In the genomic region with DNA sequence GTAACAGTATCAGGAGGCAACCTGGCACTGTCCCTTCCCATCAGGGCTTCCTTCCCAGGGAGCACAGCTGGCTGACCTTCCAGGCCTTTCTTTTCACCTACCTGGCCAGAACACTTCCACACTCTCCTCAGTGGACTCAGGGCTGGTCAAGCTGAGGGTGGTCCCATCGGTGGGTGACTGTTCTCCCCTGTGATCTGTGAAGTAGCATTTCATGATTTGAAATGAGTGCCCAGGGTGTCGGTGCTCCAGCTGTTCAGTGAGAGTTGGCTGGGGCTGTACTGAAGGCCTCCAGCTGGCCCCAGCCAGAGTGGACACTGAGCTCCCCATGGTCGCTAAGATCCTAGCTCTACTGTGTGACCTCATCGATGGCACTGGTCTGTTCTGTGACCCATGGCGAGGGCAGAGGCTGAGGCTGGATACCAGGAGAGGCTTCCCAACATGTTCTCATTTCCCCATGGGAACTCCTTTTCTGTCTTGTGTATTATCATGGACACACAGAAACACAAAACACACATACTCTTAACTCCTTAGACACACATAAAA, we compare ENCODE assay signal across 33 cellular contexts. TPM values are rescaled to one million over a fixed set of nuclear protein-coding genes. Genes with fewer than 3 reads are reported as not detected.
A peak's percentile ranks its signal among the peaks of the same experiment; 100 is the strongest.
DNase-seq lines count a peak whose midpoint lies in the region; ATAC-seq, FAIRE-seq and TF ChIP-seq lines count a peak whose summit lies in the region.
"Had no signal": no experiment of that assay in that cellular context is flagged by ENCODE, and none has a peak within 500 bp of the region (broad histone marks: within the 10 kb centered on the region; RNA-seq: fewer than 3 reads in every experiment).

Gene FAM170B (minus strand): TSS at position 316 of the 543 bp plus-strand sequence. CDS start 103 bp downstream, at position 213.

- no peak within 1 kb of the TSS for H4K8ac ChIP-seq in H9 (replicated peaks; ENCODE audit: insufficient read length, low read depth, low read length)

- no TSS peak for BruUV-seq in K562 (replicated peaks; lab: Mats Ljungman, UMichigan)

- H3K4me3 Mint-ChIP-seq in naive B cell (peak within 1 kb of the TSS in 6 of 8 donors; percentile 39 to 73 (median 56)), H9 (no peak within 1 kb of the TSS)
- H3K4me3 Mint-ChIP-seq: CD4-positive, alpha-beta memory T cell had no signal

- no peak within 1 kb of the TSS for H2BK12ac ChIP-seq in H9 (ENCODE audit: insufficient read length, low read depth, low read length)

- intact Hi-C loops in Right ventricle myocardium superior (cut with DNase I) = no loop called here
- intact Hi-C loops in K562 (cut with micrococcal nuclease) = no loop called here
- intact Hi-C loops in testis (cut with DNase I; ENCODE audit: low total_unique reads) = no loop called here
- intact Hi-C loops in prostate gland (cut with DNase I) = no loop called here

- POLR2A ChIA-PET in K562 (lab: Yijun Ruan, JAX) = interaction anchor here (0.6 to 1.0 kb wide), 2 partner anchors 11 to 163 kb away, joined by 3 read pairs; no protein-coding TSS in a partner anchor

- no peak for TF ChIP-seq EP300 in K562 (IDR thresholded peaks at IDR 0.05; ENCODE audit: low read length)

- H3K9ac ChIP-seq in K562 (ENCODE audit: insufficient read depth in 1 of 2, low read depth in 2 of 2, low read length in 2 of 2) = no peak within 1 kb of the TSS
- H3K9ac ChIP-seq in H9 (ENCODE audit: extremely low read depth, insufficient read length, low read length) = no peak within 1 kb of the TSS

- H2BK15ac ChIP-seq in H9 (ENCODE audit: low read depth, low read length) = no peak within 1 kb of the TSS

- H3K36me3 ChIP-seq in right atrium auricular region (no peaks in the 10 kb centered on the region), K562 (ENCODE audit: control insufficient read depth, insufficient read depth, low read length) (no peaks in the 10 kb centered on the region), testis (ENCODE audit: low read depth, missing control alignments) (no peaks in the 10 kb centered on the region), prostate gland (no peaks in the 10 kb centered on the region)

- H3K18ac ChIP-seq in H9 (ENCODE audit: insufficient read length, low read depth, low read length) = no peak within 1 kb of the TSS

- no peaks in the 10 kb centered on the region for H3K9me1 ChIP-seq in K562 (ENCODE audit: control insufficient read depth, insufficient read depth, low read length)

- CTCF ChIA-PET in K562 (lab: Yijun Ruan, JAX; ENCODE audit: low intra/inter-chr PET ratio) = no interaction called here

- no peak within 1 kb of the TSS for H3K23ac ChIP-seq in H9 (ENCODE audit: insufficient read length, low read depth, low read length)

- H3K27me3 Mint-ChIP-seq in naive B cell = peaks cover 11 to 13% (median 11%) of the 10 kb centered on the region in 3 donors
- peaks cover 8% of the 10 kb centered on the region for H3K27me3 Mint-ChIP-seq in H9 (ENCODE audit: low read depth)

- H4K20me1 ChIP-seq in K562 (replicated peaks; ENCODE audit: control insufficient read depth, insufficient read depth, low read length) (no peaks in the 10 kb centered on the region), H9 (ENCODE audit: control insufficient read depth, insufficient read depth, insufficient read length) (no peaks in the 10 kb centered on the region)

- H2BK5ac ChIP-seq in H9 (ENCODE audit: insufficient read length, low read length) = no peak within 1 kb of the TSS

- H3K56ac ChIP-seq in H9 (ENCODE audit: insufficient read length, low read depth, low read length) = no peak within 1 kb of the TSS

- H2BK120ac ChIP-seq in H9 (ENCODE audit: low read depth, low read length, poor library complexity, severe bottlenecking) = no peak within 1 kb of the TSS

- in situ Hi-C loops in K562 (cut with MboI) = no loop called here

- H3K27me3 ChIP-seq in right atrium auricular region = no peaks in the 10 kb centered on the region
- peaks cover 9 to 13% of the 10 kb centered on the region in 2 experiments; a peak in 3 of 5 replicates for H3K27me3 ChIP-seq in K562 (ENCODE audit: control insufficient read depth in 2 of 2, insufficient read depth in 2 of 2, low read length in 2 of 2)
- no peaks in the 10 kb centered on the region for H3K27me3 ChIP-seq in testis
- no peaks in the 10 kb centered on the region for H3K27me3 ChIP-seq in prostate gland (replicated peaks; ENCODE audit: insufficient read depth)
- H3K27me3 ChIP-seq in H9 (ENCODE audit: insufficient read depth, low read length) = no peaks in the 10 kb centered on the region

- no peaks in the 10 kb centered on the region for H3K23me2 ChIP-seq in H9 (ENCODE audit: insufficient read length, low read depth, low read length, poor library complexity, severe bottlenecking)

- H3K9me3 ChIP-seq in right atrium auricular region = no peaks in the 10 kb centered on the region
- peaks cover 5% of the 10 kb centered on the region; the same call in 1 of the 2 replicates for H3K9me3 ChIP-seq in K562 (replicated peaks; ENCODE audit: control insufficient read depth, insufficient read depth, low read depth, low read length)
- H3K9me3 ChIP-seq in testis = no peaks in the 10 kb centered on the region
- H3K9me3 ChIP-seq in prostate gland = no peaks in the 10 kb centered on the region
- no peaks in the 10 kb centered on the region for H3K9me3 ChIP-seq in H9 (ENCODE audit: control insufficient read depth, low read depth, low read length)

- no peak for TF ChIP-seq RAD21 in K562 (CRISPR knock-in tag; conservative IDR thresholded peaks at IDR 0.05 in 1 of 2, IDR thresholded peaks at IDR 0.05 in 1 of 2)

- H3K4me1 ChIP-seq in right atrium auricular region = peaks cover 0 to 42% of the 10 kb centered on the region in 2 donors
- peaks cover 3 to 9% of the 10 kb centered on the region in 2 experiments; a peak in 2 of 5 replicates for H3K4me1 ChIP-seq in K562 (replicated peaks in 1 of 2; ENCODE audit: control insufficient read depth in 2 of 2, insufficient read depth in 2 of 2, low read length in 2 of 2)
- no peaks in the 10 kb centered on the region for H3K4me1 ChIP-seq in testis
- no peaks in the 10 kb centered on the region for H3K4me1 ChIP-seq in prostate gland (replicated peaks)
- H3K4me1 ChIP-seq in H9 (ENCODE audit: insufficient read depth, low read length) = no peaks in the 10 kb centered on the region; the same call in 1 of the 2 replicates

- no peak for DNase-seq in Right ventricle myocardium superior
- DNase-seq in right atrium auricular region (ENCODE audit: low spot score) = no peak
- DNase-seq in K562 (ENCODE audit: extremely low read depth in 1 of 4, low spot score in 3 of 4) = no peak
- no peak for DNase-seq in naive B cell
- no peak for DNase-seq in testis
- DNase-seq in prostate gland (ENCODE audit: low spot score) = no peak
- DNase-seq in H9 = no peak
- DNase-seq: C1 segment of cervical spinal cord; CD4-positive, alpha-beta memory T cell; COR-L47; EL; GDM1; Kasumi-1; NCI-H1092 treated with DMSO at 0.1 percent for 48 hours; NCI-H1436; NCI-H187; NCI-H2081 treated with DMSO at 0.1 percent for 48 hours; NCI-H2171; NCI-H226; NCI-H510A; NCI-H69; SIG-M5 had no signal

- no peak within 1 kb of the TSS for H4K91ac ChIP-seq in H9 (ENCODE audit: insufficient read length, low read depth, low read length)

- H3K79me2 ChIP-seq in K562 (ENCODE audit: control insufficient read depth, insufficient read depth, low read length) (no peaks in the 10 kb centered on the region), H9 (ENCODE audit: insufficient read depth, low read length) (no peaks in the 10 kb centered on the region)

- H2AK5ac ChIP-seq in H9 (ENCODE audit: insufficient read length, low read length) = no peak within 1 kb of the TSS

- 27% methylated on average over 5 of the region's 5 CpGs for WGBS in K562 (ENCODE audit: insufficient coverage, low coverage, missing lambda C conversion rate)
- WGBS in testis, 2 donors = 63 to 66% methylated on average over 5 of the region's 5 CpGs
- 81% methylated on average over 5 of the region's 5 CpGs for WGBS in prostate gland
- no CpG with 5 or more reads among the region's 5 CpGs for WGBS in H9 (ENCODE audit: extremely low coverage, insufficient read length, low lambda C conversion rate)

- H3K4me2 ChIP-seq in K562 (ENCODE audit: insufficient read depth, low read length) = no peak within 1 kb of the TSS
- no peak within 1 kb of the TSS for H3K4me2 ChIP-seq in H9 (ENCODE audit: insufficient read depth, insufficient read length, low read length)

- TF ChIP-seq POLR2A in K562 (conservative IDR thresholded peaks at IDR 0.05) (no peak), testis (IDR thresholded peaks at IDR 0.05) (no peak), prostate gland (IDR thresholded peaks at IDR 0.05) (no peak)

- H3K9me3 Mint-ChIP-seq in naive B cell = peaks cover 2 to 13% (median 6%) of the 10 kb centered on the region in 7 donors
- H3K9me3 Mint-ChIP-seq in H9 = peaks cover 0 to 2% of the 10 kb centered on the region in 2 experiments; a peak in 3 of 5 replicates

- ATAC-seq in Right ventricle myocardium superior (ENCODE audit: poor library complexity) (peak; percentile 48), K562 (no peak), naive B cell (ENCODE audit: low read depth in 2 of 2) (no peak), HG03342 (IDR thresholded peaks at IDR 0.05; ENCODE audit: unreplicated experiment) (no peak)
- ATAC-seq: GM12878, HCT116, HepG2, Panc1 had no signal

- no peak within 1 kb of the TSS for H3K14ac ChIP-seq in H9 (ENCODE audit: insufficient read depth, low read length)

- no peak within 1 kb of the TSS for H2BK20ac ChIP-seq in H9 (ENCODE audit: low read depth, low read length, poor library complexity, severe bottlenecking)

- no peaks in the 10 kb centered on the region for H3K79me1 ChIP-seq in H9 (ENCODE audit: insufficient read depth, low read depth, low read length, poor library complexity, severe bottlenecking)

- no peak for FAIRE-seq in K562 (lab: Jason Lieb, UNC)
- FAIRE-seq: GM12878, H1, HepG2 had no signal

- TF ChIP-seq CTCF in right atrium auricular region (IDR thresholded peaks at IDR 0.05) (no peak), K562 (IDR thresholded peaks at IDR 0.05 in 2 of 3, conservative IDR thresholded peaks at IDR 0.05 in 1 of 3; ENCODE audit: insufficient read depth in 2 of 3, low read depth in 1 of 3, low read length in 3 of 3) (no peak), testis (IDR thresholded peaks at IDR 0.05) (no peak), prostate gland (IDR thresholded peaks at IDR 0.05) (no peak), H9 (conservative IDR thresholded peaks at IDR 0.05) (no peak)

- H2AFZ ChIP-seq in K562 (ENCODE audit: low read depth, low read length) = peak within 1 kb of the TSS; percentile 19
- no peak within 1 kb of the TSS for H2AFZ ChIP-seq in H9 (ENCODE audit: low read length)

- H3K4ac ChIP-seq in H9 (ENCODE audit: low read depth, low read length) = no peak within 1 kb of the TSS

- H3K36me3 Mint-ChIP-seq in naive B cell (peaks cover 0 to 10% of the 10 kb centered on the region in 2 donors), H9 (ENCODE audit: insufficient read depth in 1 of 3, low read depth in 3 of 3) (no peaks in the 10 kb centered on the region; a peak in 1 of 7 replicates)
- H3K36me3 Mint-ChIP-seq: CD4-positive, alpha-beta memory T cell had no signal

- H3K4me1 Mint-ChIP-seq in naive B cell (peaks cover 27 to 30% (median 30%) of the 10 kb centered on the region in 3 donors), H9 (peaks cover 5 to 7% of the 10 kb centered on the region in 2 experiments; a peak in 3 of 4 replicates)

- H3K27ac ChIP-seq in right atrium auricular region (peak within 1 kb of the TSS in 1 of 2 donors; percentile 47), K562 (ENCODE audit: extremely low read depth, low read depth, low read length) (no peak within 1 kb of the TSS), testis (no peak within 1 kb of the TSS), prostate gland (no peak within 1 kb of the TSS), H9 (ENCODE audit: insufficient read length, low read depth, low read length) (no peak within 1 kb of the TSS)
- H3K27ac ChIP-seq: RWPE1, SK-N-MC had no signal

- H3K27ac Mint-ChIP-seq in naive B cell (peak within 1 kb of the TSS in 4 of 6 donors; percentile 6 to 83 (median 43)), H9 (no peak within 1 kb of the TSS)
- H3K27ac Mint-ChIP-seq: CD4-positive, alpha-beta memory T cell had no signal

- H3T11ph ChIP-seq in H9 (ENCODE audit: low read length) = no peak within 1 kb of the TSS

- no peak within 1 kb of the TSS for H4K5ac ChIP-seq in H9 (ENCODE audit: insufficient read length, low read depth, low read length)

- H3K4me3 ChIP-seq in right atrium auricular region = no peak within 1 kb of the TSS
- H3K4me3 ChIP-seq in K562 = no peak within 1 kb of the TSS
- H3K4me3 ChIP-seq in testis = no peak within 1 kb of the TSS
- no peak within 1 kb of the TSS for H3K4me3 ChIP-seq in prostate gland
- H3K4me3 ChIP-seq: GM12878, SK-N-MC had no signal

RNA-seq across cellular contexts. Expression of gene FAM170B, which starts in this region (rescaled TPM):
- not detected for total RNA-seq in Right ventricle myocardium superior
- not detected for total RNA-seq in right atrium auricular region
- not detected in 2 replicates for total RNA-seq in K562 (2011; cell fraction: chromatin; rRNA removed; ENCODE audit: low replicate concordance)
- 0.53 TPM in 1 of 2 replicates, not detected in the other for total RNA-seq in K562 (2011; cell fraction: nucleolus; rRNA removed)
- not detected in 2 replicates for total RNA-seq in K562 (2011; cell fraction: nucleoplasm; rRNA removed)
- total RNA-seq in K562 (2014; rRNA removed) = 0.24 TPM in 1 of 2 replicates, not detected in the other
- total RNA-seq in K562 (2014; rRNA removed; fragmentation: Illumina TruSeq; extraction: Trizol) = not detected in 2 replicates
- 0.11 TPM in 2 replicates for total RNA-seq in K562 (2015; rRNA removed; fragmentation: Illumina TruSeq; extraction: Trizol)
- total RNA-seq in K562 (2021) = not detected in 2 replicates
- polyA plus RNA-seq in K562 (2011; rRNA removed) = 0.07 TPM in 1 of 2 replicates, not detected in the other
- not detected in 2 replicates for polyA plus RNA-seq in K562 (2011; cell fraction: cytosol; rRNA removed)
- 0.11 TPM in 1 of 2 replicates, not detected in the other for polyA plus RNA-seq in K562 (2011; cell fraction: nucleus; rRNA removed)
- polyA plus RNA-seq in K562 (2012) = 0.15 and 0.17 TPM in 2 replicates
- not detected in 2 replicates for polyA plus RNA-seq in K562 (2014; fragmentation: Illumina TruSeq; extraction: Trizol)
- polyA plus RNA-seq in K562 (2014; fragmentation: Nextera tagmentation; extraction: Ambion mirVana) = not detected
- polyA plus RNA-seq in K562 (2014; rRNA removed) = 0.13 and 0.21 TPM in 2 replicates
- not detected in 2 replicates for polyA minus RNA-seq in K562 (2011; rRNA and poly(A)+ RNA removed)
- not detected in 2 replicates for polyA minus RNA-seq in K562 (2011; cell fraction: cytosol; rRNA and poly(A)+ RNA removed)
- polyA minus RNA-seq in K562 (2011; cell fraction: nucleus; rRNA and poly(A)+ RNA removed) = 0.22 TPM in 1 of 2 replicates, not detected in the other
- polyA plus RNA-seq in naive B cell (ENCODE audit: low read depth in 6 of 6) = not detected
- total RNA-seq in testis = 10 to 100 TPM in 1 of 2 donors, 1 to 10 TPM in 1; 1.2 to 11.7 TPM
- polyA plus RNA-seq in testis (ENCODE audit: insufficient read depth, low read depth, low replicate concordance) = 10.5 TPM
- total RNA-seq in prostate gland = not detected
- total RNA-seq in H9 (2021) = not detected in 2 replicates
- total RNA-seq: A172; CD4-positive, alpha-beta memory T cell; GM12878; H1; HepG2; HT1080; M059J had no signal
- polyA plus RNA-seq: CD4-positive, alpha-beta memory T cell; GM12878; H1; HepG2 had no signal

Comparison
In these comparisons a context has a peak if more than half of its experiments do, and no peak if none do; other contexts are left out.
1. Peak in ATAC-seq in Right ventricle myocardium superior; RNA of the gene not detected or under 1 TPM.
2. H3K27ac Mint-ChIP-seq: peak in naive B cell (4 of 6); none in H9 (0 of 3).
3. H3K4me3 Mint-ChIP-seq: peak in naive B cell (6 of 8); none in H9 (0 of 2).